In the genomic region with DNA sequence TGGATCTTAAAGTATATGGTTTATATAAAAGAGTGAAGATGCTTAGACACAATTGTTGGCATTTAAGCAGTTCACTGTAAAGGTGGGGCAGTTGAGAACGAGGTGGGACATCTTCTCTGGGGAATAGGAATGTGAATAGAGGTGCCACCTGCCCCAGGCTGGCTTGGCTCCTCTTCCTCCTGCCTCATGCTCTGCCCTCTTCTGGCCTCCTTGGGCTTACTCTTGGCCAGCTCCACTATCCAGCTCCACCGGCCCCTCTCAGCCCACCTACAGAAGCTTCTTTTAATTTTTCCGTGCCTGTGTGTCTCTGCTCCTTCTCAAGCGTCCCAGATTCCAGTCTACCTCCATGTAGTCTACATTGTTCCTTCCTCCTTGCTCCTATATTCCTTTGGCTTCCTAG, we compare ENCODE assay signal across 31 cellular contexts.
"Had no signal": no experiment of that assay in that cellular context is flagged by ENCODE, and none has a peak within 500 bp of the region (broad histone marks: within the 10 kb centered on the region; RNA-seq: fewer than 3 reads in every experiment).

No MANE protein-coding gene starts in this region.

- H3K36me3 Mint-ChIP-seq: activated CD8-positive, alpha-beta memory T cell treated with anti-CD3 and anti-CD28 coated beads, Interleukin-2, amount 10 ng/mL, durations not matched to agents 7 days and 5 days; activated naive CD4-positive, alpha-beta T cell treated with anti-CD3 and anti-CD28 coated beads, Interleukin-2, amount 10 ng/mL, durations not matched to agents 7 days and 5 days; activated naive CD8-positive, alpha-beta T cell treated with anti-CD3 and anti-CD28 coated beads for 36 hours had no signal

- H3K27ac Mint-ChIP-seq: activated CD4-positive, alpha-beta memory T cell treated with anti-CD3 and anti-CD28 coated beads, Interleukin-2, amount 10 ng/mL, durations not matched to agents 7 days and 5 days; activated CD8-positive, alpha-beta memory T cell treated with anti-CD3 and anti-CD28 coated beads, Interleukin-2, amount 10 ng/mL, durations not matched to agents 7 days and 5 days; activated naive CD4-positive, alpha-beta T cell treated with anti-CD3 and anti-CD28 coated beads, Interleukin-2, amount 10 ng/mL, durations not matched to agents 7 days and 5 days; activated naive CD8-positive, alpha-beta T cell treated with anti-CD3 and anti-CD28 coated beads for 36 hours had no signal

- H3K4me3 Mint-ChIP-seq: activated CD4-positive, alpha-beta memory T cell treated with anti-CD3 and anti-CD28 coated beads, Interleukin-2, amount 10 ng/mL, durations not matched to agents 7 days and 5 days; activated CD8-positive, alpha-beta memory T cell treated with anti-CD3 and anti-CD28 coated beads, Interleukin-2, amount 10 ng/mL, durations not matched to agents 7 days and 5 days; activated naive CD4-positive, alpha-beta T cell treated with anti-CD3 and anti-CD28 coated beads, Interleukin-2, amount 10 ng/mL, durations not matched to agents 7 days and 5 days; activated naive CD8-positive, alpha-beta T cell treated with anti-CD3 and anti-CD28 coated beads for 36 hours had no signal

- H3K9me3 ChIP-seq: ascending aorta had no signal

- H3K4me3 ChIP-seq: ascending aorta, PC-9 had no signal

- FAIRE-seq: RCC 7860 had no signal

- H2AFZ ChIP-seq: PC-9 had no signal

- H3K27me3 ChIP-seq: ascending aorta had no signal

- H3K9me3 Mint-ChIP-seq: activated CD4-positive, alpha-beta memory T cell treated with anti-CD3 and anti-CD28 coated beads, Interleukin-2, amount 10 ng/mL, durations not matched to agents 7 days and 5 days; activated naive CD4-positive, alpha-beta T cell treated with anti-CD3 and anti-CD28 coated beads, Interleukin-2, amount 10 ng/mL, durations not matched to agents 7 days and 5 days; activated naive CD8-positive, alpha-beta T cell treated with anti-CD3 and anti-CD28 coated beads for 36 hours had no signal

- ATAC-seq: activated CD8-positive, alpha-beta memory T cell treated with anti-CD3 and anti-CD28 coated beads, Interleukin-2, amount 10 ng/mL, durations not matched to agents 7 days and 5 days; Right ventricle myocardium inferior; SK-N-SH treated with all-trans-retinoic acid at 6 μM for 48 hours had no signal

- H3K4me1 ChIP-seq: ascending aorta had no signal

- H3K27me3 Mint-ChIP-seq: activated CD4-positive, alpha-beta memory T cell treated with anti-CD3 and anti-CD28 coated beads, Interleukin-2, amount 10 ng/mL, durations not matched to agents 7 days and 5 days; activated naive CD4-positive, alpha-beta T cell treated with anti-CD3 and anti-CD28 coated beads, Interleukin-2, amount 10 ng/mL, durations not matched to agents 7 days and 5 days; activated naive CD8-positive, alpha-beta T cell treated with anti-CD3 and anti-CD28 coated beads for 36 hours had no signal

- H3K4me1 Mint-ChIP-seq: activated CD4-positive, alpha-beta memory T cell treated with anti-CD3 and anti-CD28 coated beads, Interleukin-2, amount 10 ng/mL, durations not matched to agents 7 days and 5 days; activated CD8-positive, alpha-beta memory T cell treated with anti-CD3 and anti-CD28 coated beads, Interleukin-2, amount 10 ng/mL, durations not matched to agents 7 days and 5 days; activated naive CD4-positive, alpha-beta T cell treated with anti-CD3 and anti-CD28 coated beads, Interleukin-2, amount 10 ng/mL, durations not matched to agents 7 days and 5 days; activated naive CD8-positive, alpha-beta T cell treated with anti-CD3 and anti-CD28 coated beads for 36 hours had no signal

- H3K36me3 ChIP-seq: ascending aorta had no signal

- H3K4me2 ChIP-seq: PC-9 had no signal

- H3K27ac ChIP-seq: ascending aorta, PC-9, RWPE1, VCaP had no signal

- DNase-seq: activated CD4-positive, alpha-beta memory T cell treated with anti-CD3 and anti-CD28 coated beads, Interleukin-2, amount 10 ng/mL, durations not matched to agents 7 days and 5 days; activated CD4-positive, alpha-beta T cell treated with anti-CD3 and anti-CD28 coated beads for 1 hour; activated CD4-positive, alpha-beta T cell treated with anti-CD3 and anti-CD28 coated beads for 48 hours; activated CD4-positive, CD25-positive, alpha-beta regulatory T cell; activated CD8-positive, alpha-beta memory T cell treated with anti-CD3 and anti-CD28 coated beads for 24 hours; activated CD8-positive, alpha-beta memory T cell treated with anti-CD3 and anti-CD28 coated beads, Interleukin-2, amount 10 ng/mL, durations not matched to agents 7 days and 5 days; activated CD8-positive, alpha-beta memory T cell treated with anti-CD3 and anti-CD28 coated beads, Interleukin-2, amount 50 U/mL, for 48 hours; activated effector memory CD4-positive, alpha-beta T cell treated with Interleukin-2 at 50 U/mL for 16 hours; activated naive CD4-positive, alpha-beta T cell treated with anti-CD3 and anti-CD28 coated beads, Interleukin-2, amount 10 ng/mL, durations not matched to agents 7 days and 5 days; activated naive CD8-positive, alpha-beta T cell treated with anti-CD3 and anti-CD28 coated beads for 36 hours; activated T-cell treated with anti-CD3 and anti-CD28 coated beads, Interleukin-2, amount 50 U/mL, for 48 hours; amniotic stem cell; caudate nucleus; cerebellar nuclear complex; cortex of kidney; MM.1S; NCI-H1092; NCI-H2029 treated with DMSO at 0.1 percent for 48 hours; NCI-H524 treated with DMSO at 0.1 percent for 48 hours; NK-92 treated with Interleukin-12 subunit alpha and Interleukin-12 subunit beta, amount 100 ng/mL, for 24 hours; PC-9; SIG-M5; T-helper 1 cell; T-helper 2 cell; T-helper 9 cell had no signal
